40 cellular contexts compared by ENCODE assay signal in genomic region chr7:140025814-140026433, GRCh38.
"Had no signal": no experiment of that assay in that cellular context is flagged by ENCODE, and none has a peak within 500 bp of the region (broad histone marks: within the 10 kb centered on the region; RNA-seq: fewer than 3 reads in every experiment).

No MANE protein-coding gene starts in this region.

- H3K4me1 ChIP-seq: adrenal gland, breast epithelium had no signal

- H3K4me1 Mint-ChIP-seq: activated naive CD4-positive, alpha-beta T cell treated with anti-CD3 and anti-CD28 coated beads, Interleukin-2, amount 50 U/mL, for 24 hours; activated naive CD8-positive, alpha-beta T cell treated with anti-CD3 and anti-CD28 coated beads for 36 hours; activated naive CD8-positive, alpha-beta T cell treated with anti-CD3 and anti-CD28 coated beads, Interleukin-2, amount 50 U/mL, for 24 hours; brain had no signal

- H3K9me3 Mint-ChIP-seq: activated naive CD4-positive, alpha-beta T cell treated with anti-CD3 and anti-CD28 coated beads for 36 hours; activated naive CD4-positive, alpha-beta T cell treated with anti-CD3 and anti-CD28 coated beads, Interleukin-2, amount 10 ng/mL, durations not matched to agents 7 days and 5 days; activated naive CD4-positive, alpha-beta T cell treated with anti-CD3 and anti-CD28 coated beads, Interleukin-2, amount 50 U/mL, for 24 hours; activated naive CD4-positive, alpha-beta T cell treated with anti-CD3 and anti-CD28 coated beads, Interleukin-2, amount 50 U/mL, for 72 hours; activated naive CD8-positive, alpha-beta T cell treated with anti-CD3 and anti-CD28 coated beads for 36 hours; activated naive CD8-positive, alpha-beta T cell treated with anti-CD3 and anti-CD28 coated beads, Interleukin-2, amount 10 ng/mL, durations not matched to agents 7 days and 5 days; activated naive CD8-positive, alpha-beta T cell treated with anti-CD3 and anti-CD28 coated beads, Interleukin-2, amount 50 U/mL, for 24 hours; activated T-cell treated with anti-CD3 and anti-CD28 coated beads, Interleukin-2, amount 50 U/mL, for 24 hours; activated T-cell treated with anti-CD3 and anti-CD28 coated beads, Interleukin-2, amount 50 U/mL, for 4 hours; activated T-cell treated with anti-CD3 and anti-CD28 coated beads, Interleukin-2, amount 50 U/mL, for 72 hours; activated T-helper 1 cell treated with anti-CD3 and anti-CD28 coated beads, Interleukin-12 subunit alpha, Interleukin-12 subunit beta, Interleukin-2, Interleukin-4 antibody, amounts not matched to agents 30 ng/mL and 10 ng/mL and 1 ng/mL, durations not matched to agents 14 hours and 24 hours and 36 hours; activated T-helper 17 cell treated with anti-CD3 and anti-CD28 coated beads, Interleukin-2, amount 50 U/mL, for 72 hours; activated T-helper 2 cell treated with anti-CD3 and anti-CD28 coated beads, Interferon-gamma antibody, Interleukin-2, Interleukin-4, amounts not matched to agents 10 μg/mL and 5 μg/mL and 100 μg/mL, durations not matched to agents 14 hours and 24 hours and 36 hours; brain; central memory CD8-positive, alpha-beta T cell had no signal

- DNase-seq: activated effector memory CD4-positive, alpha-beta T cell treated with anti-CD3 and anti-CD28 coated beads, Interleukin-2, amount 50 U/mL, for 16 hours; activated effector memory CD4-positive, alpha-beta T cell treated with Interleukin-2 at 50 U/mL for 16 hours; activated gamma-delta T cell; activated gamma-delta T cell treated with Interleukin-2 at 50 U/mL for 16 hours; activated naive CD4-positive, alpha-beta T cell; activated naive CD4-positive, alpha-beta T cell treated with anti-CD3 and anti-CD28 coated beads for 36 hours; activated naive CD4-positive, alpha-beta T cell treated with anti-CD3 and anti-CD28 coated beads, Interleukin-2, amount 10 ng/mL, durations not matched to agents 7 days and 5 days; activated naive CD4-positive, alpha-beta T cell treated with anti-CD3 and anti-CD28 coated beads, Interleukin-2, amount 50 U/mL, for 16 hours; activated naive CD4-positive, alpha-beta T cell treated with Interleukin-2 at 50 U/mL for 16 hours; activated naive CD8-positive, alpha-beta T cell treated with anti-CD3 and anti-CD28 coated beads for 36 hours; activated naive CD8-positive, alpha-beta T cell treated with anti-CD3 and anti-CD28 coated beads, Interleukin-2, amount 10 ng/mL, durations not matched to agents 7 days and 5 days; activated naive CD8-positive, alpha-beta T cell treated with anti-CD3 and anti-CD28 coated beads, Interleukin-2, amount 50 U/mL, for 24 hours; activated T-cell treated with anti-CD3 and anti-CD28 coated beads for 4 hours; activated T-cell treated with anti-CD3 and anti-CD28 coated beads, Interleukin-2, amount 50 U/mL, for 1 hour; activated T-cell treated with anti-CD3 and anti-CD28 coated beads, Interleukin-2, amount 50 U/mL, for 24 hours; activated T-cell treated with anti-CD3 and anti-CD28 coated beads, Interleukin-2, amount 50 U/mL, for 4 hours; activated T-cell treated with anti-CD3 and anti-CD28 coated beads, Interleukin-2, amount 50 U/mL, for 48 hours; activated T-cell treated with anti-CD3 and anti-CD28 coated beads, Interleukin-2, amount 50 U/mL, for 72 hours; amniotic stem cell; amygdala; anterior cingulate cortex; body of pancreas; brain microvascular endothelial cell; caudate nucleus; central memory CD4-positive, alpha-beta T cell; cerebellar nuclear complex had no signal

- H3K4me3 ChIP-seq: adrenal gland, ascending aorta, body of pancreas, breast epithelium, cardiac muscle cell had no signal

- H3K27ac Mint-ChIP-seq: activated naive CD4-positive, alpha-beta T cell treated with anti-CD3 and anti-CD28 coated beads for 36 hours; activated naive CD4-positive, alpha-beta T cell treated with anti-CD3 and anti-CD28 coated beads, Interleukin-2, amount 10 ng/mL, durations not matched to agents 7 days and 5 days; activated naive CD8-positive, alpha-beta T cell; activated naive CD8-positive, alpha-beta T cell treated with anti-CD3 and anti-CD28 coated beads for 36 hours; activated naive CD8-positive, alpha-beta T cell treated with anti-CD3 and anti-CD28 coated beads, Interleukin-2, amount 10 ng/mL, durations not matched to agents 7 days and 5 days; activated naive CD8-positive, alpha-beta T cell treated with anti-CD3 and anti-CD28 coated beads, Interleukin-2, amount 50 U/mL, for 24 hours; activated T-cell treated with anti-CD3 and anti-CD28 coated beads, Interleukin-2, amount 50 U/mL, for 24 hours; activated T-cell treated with anti-CD3 and anti-CD28 coated beads, Interleukin-2, amount 50 U/mL, for 72 hours; activated T-helper 1 cell treated with anti-CD3 and anti-CD28 coated beads, Interleukin-12 subunit alpha, Interleukin-12 subunit beta, Interleukin-2, Interleukin-4 antibody, amounts not matched to agents 30 ng/mL and 10 ng/mL and 1 ng/mL, durations not matched to agents 14 hours and 24 hours and 36 hours; activated T-helper 17 cell treated with anti-CD3 and anti-CD28 coated beads, Interleukin-2, amount 50 U/mL, for 72 hours; activated T-helper 2 cell treated with anti-CD3 and anti-CD28 coated beads, Interferon-gamma antibody, Interleukin-2, Interleukin-4, amounts not matched to agents 10 μg/mL and 5 μg/mL and 100 μg/mL, durations not matched to agents 14 hours and 24 hours and 36 hours; brain had no signal

- H3K36me3 ChIP-seq: breast epithelium, cardiac muscle cell had no signal

- H3K27me3 Mint-ChIP-seq: activated naive CD4-positive, alpha-beta T cell treated with anti-CD3 and anti-CD28 coated beads, Interleukin-2, amount 10 ng/mL, durations not matched to agents 7 days and 5 days; activated naive CD4-positive, alpha-beta T cell treated with anti-CD3 and anti-CD28 coated beads, Interleukin-2, amount 50 U/mL, for 24 hours; activated naive CD8-positive, alpha-beta T cell; activated naive CD8-positive, alpha-beta T cell treated with anti-CD3 and anti-CD28 coated beads for 36 hours; activated naive CD8-positive, alpha-beta T cell treated with anti-CD3 and anti-CD28 coated beads, Interleukin-2, amount 10 ng/mL, durations not matched to agents 7 days and 5 days; activated naive CD8-positive, alpha-beta T cell treated with anti-CD3 and anti-CD28 coated beads, Interleukin-2, amount 50 U/mL, for 24 hours; activated T-cell treated with anti-CD3 and anti-CD28 coated beads, Interleukin-2, amount 50 U/mL, for 24 hours; activated T-helper 17 cell treated with anti-CD3 and anti-CD28 coated beads, Interleukin-2, amount 50 U/mL, for 72 hours; central memory CD8-positive, alpha-beta T cell had no signal

- H3K27me3 ChIP-seq: adrenal gland, ascending aorta, body of pancreas, brain microvascular endothelial cell, breast epithelium, cardiac muscle cell had no signal

- FAIRE-seq: astrocyte, bronchial epithelial cell had no signal

- ATAC-seq: activated naive CD4-positive, alpha-beta T cell treated with anti-CD3 and anti-CD28 coated beads, Interleukin-2, amount 50 U/mL, for 72 hours; activated naive CD8-positive, alpha-beta T cell treated with anti-CD3 and anti-CD28 coated beads, Interleukin-2, amount 50 U/mL, for 24 hours; activated T-cell treated with anti-CD3 and anti-CD28 coated beads, Interleukin-2, amount 50 U/mL, for 4 hours; activated T-cell treated with anti-CD3 and anti-CD28 coated beads, Interleukin-2, amount 50 U/mL, for 72 hours; activated T-helper 17 cell treated with anti-CD3 and anti-CD28 coated beads, Interleukin-2, amount 50 U/mL, for 72 hours; body of pancreas had no signal

- H3K27ac ChIP-seq: adrenal gland, ascending aorta, body of pancreas, brain microvascular endothelial cell, breast epithelium, cardiac muscle cell had no signal

- H3K9me3 ChIP-seq: adrenal gland, ascending aorta, body of pancreas, breast epithelium had no signal

- H3K36me3 Mint-ChIP-seq: brain had no signal

- H3K4me3 Mint-ChIP-seq: activated naive CD4-positive, alpha-beta T cell treated with anti-CD3 and anti-CD28 coated beads for 36 hours; activated naive CD4-positive, alpha-beta T cell treated with anti-CD3 and anti-CD28 coated beads, Interleukin-2, amount 10 ng/mL, durations not matched to agents 7 days and 5 days; activated naive CD4-positive, alpha-beta T cell treated with anti-CD3 and anti-CD28 coated beads, Interleukin-2, amount 50 U/mL, for 24 hours; activated naive CD8-positive, alpha-beta T cell; activated naive CD8-positive, alpha-beta T cell treated with anti-CD3 and anti-CD28 coated beads for 36 hours; activated naive CD8-positive, alpha-beta T cell treated with anti-CD3 and anti-CD28 coated beads, Interleukin-2, amount 10 ng/mL, durations not matched to agents 7 days and 5 days; activated naive CD8-positive, alpha-beta T cell treated with anti-CD3 and anti-CD28 coated beads, Interleukin-2, amount 50 U/mL, for 24 hours; activated T-cell treated with anti-CD3 and anti-CD28 coated beads, Interleukin-2, amount 50 U/mL, for 24 hours; activated T-cell treated with anti-CD3 and anti-CD28 coated beads, Interleukin-2, amount 50 U/mL, for 4 hours; activated T-cell treated with anti-CD3 and anti-CD28 coated beads, Interleukin-2, amount 50 U/mL, for 72 hours; activated T-helper 1 cell treated with anti-CD3 and anti-CD28 coated beads, Interleukin-12 subunit alpha, Interleukin-12 subunit beta, Interleukin-2, Interleukin-4 antibody, amounts not matched to agents 30 ng/mL and 10 ng/mL and 1 ng/mL, durations not matched to agents 14 hours and 24 hours and 36 hours; activated T-helper 17 cell treated with anti-CD3 and anti-CD28 coated beads, Interleukin-2, amount 50 U/mL, for 72 hours; brain; central memory CD8-positive, alpha-beta T cell had no signal
